ENCODE assay signal across 9 cellular contexts in the genomic region with DNA sequence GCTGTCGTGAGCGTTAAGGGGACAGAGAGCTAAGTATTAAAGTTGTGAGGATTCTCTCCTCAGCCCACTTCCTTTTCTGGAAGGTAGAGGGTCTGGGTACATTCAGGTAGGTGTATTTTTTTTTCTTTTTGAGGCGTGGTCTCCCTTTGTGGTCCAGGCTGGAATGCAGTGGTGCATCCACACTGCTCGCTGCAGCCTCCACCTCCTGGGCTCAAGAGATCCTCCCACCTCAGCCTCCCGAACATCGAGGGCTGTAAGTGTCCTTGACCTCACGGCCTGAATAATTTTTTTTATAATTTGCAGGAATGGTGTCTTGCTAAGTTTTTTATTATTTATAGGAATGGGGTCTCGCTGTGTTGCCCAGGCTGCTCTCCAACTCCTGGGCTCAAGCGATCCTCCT. TPM values are rescaled to one million over a fixed set of nuclear protein-coding genes. Genes with fewer than 3 reads are reported as not detected.
DNase-seq lines count a peak whose midpoint lies in the region; ATAC-seq, FAIRE-seq and TF ChIP-seq lines count a peak whose summit lies in the region.
"Had no signal": no experiment of that assay in that cellular context is flagged by ENCODE, and none has a peak within 500 bp of the region (broad histone marks: within the 10 kb centered on the region; RNA-seq: fewer than 3 reads in every experiment).

No MANE protein-coding gene starts in this region.

- H3K4me3 Mint-ChIP-seq in activated CD4-positive, alpha-beta T cell treated with anti-CD3 and anti-CD28 coated beads, Interleukin-2, amount 10 ng/mL, durations not matched to agents 7 days and 5 days, result peak overlapping the region; percentile 78
- H3K4me3 Mint-ChIP-seq in activated T-helper 2 cell treated with anti-CD3 and anti-CD28 coated beads, Interferon-gamma antibody, Interleukin-2, Interleukin-4, amounts not matched to agents 10 μg/mL and 5 μg/mL and 100 μg/mL, durations not matched to agents 14 hours and 24 hours and 36 hours (ENCODE audit: low read depth), result peak overlapping the region; percentile 91

- no peaks in the 10 kb centered on the region for H3K9me1 ChIP-seq in keratinocyte (ENCODE audit: control insufficient read depth, extremely low read depth, insufficient read depth, low read length)

- WGBS in testis, 2 donors, result 52 to 58% methylated on average over 9 of the region's 9 CpGs

- dilution Hi-C loops in keratinocyte (cut with MboI; ENCODE audit: extremely low pct_ligation_motif_present, low sequenced_read_pairs), result no loop called here

- H3K27me3 Mint-ChIP-seq in activated CD4-positive, alpha-beta T cell treated with anti-CD3 and anti-CD28 coated beads, Interleukin-2, amount 10 ng/mL, durations not matched to agents 7 days and 5 days, result no peaks in the 10 kb centered on the region
- H3K27me3 Mint-ChIP-seq in activated T-helper 2 cell treated with anti-CD3 and anti-CD28 coated beads, Interferon-gamma antibody, Interleukin-2, Interleukin-4, amounts not matched to agents 10 μg/mL and 5 μg/mL and 100 μg/mL, durations not matched to agents 14 hours and 24 hours and 36 hours (ENCODE audit: low read depth), result no peaks in the 10 kb centered on the region

- no peak for TF ChIP-seq POLR2A in testis (IDR thresholded peaks at IDR 0.05)

- H3K4me1 ChIP-seq in keratinocyte (ENCODE audit: control insufficient read depth, extremely low read depth, insufficient read depth, low read length), result peaks cover 8% of the 10 kb centered on the region
- H3K4me1 ChIP-seq in testis, result peaks cover 3% of the 10 kb centered on the region

- H3K4me3 ChIP-seq in keratinocyte (ENCODE audit: control insufficient read depth in 2 of 3, extremely low read depth in 1 of 3, insufficient read depth in 2 of 3, low read depth in 1 of 3, low read length in 3 of 3) (peak overlapping the region; percentile 82 to 96 (median 94)), testis (peak overlapping the region; percentile 65 to 81)

- H3K79me2 ChIP-seq in keratinocyte (ENCODE audit: control insufficient read depth, insufficient read depth, low read length), result peaks cover 29% of the 10 kb centered on the region

- H3K4me2 ChIP-seq in keratinocyte (ENCODE audit: control insufficient read depth, extremely low read depth, insufficient read depth, low read depth, low read length), result peak overlapping the region; percentile 93

- H3K27ac ChIP-seq in keratinocyte (ENCODE audit: control insufficient read depth, insufficient read depth, low read length) (no peak overlapping the region), testis (no peak overlapping the region)

- no peaks in the 10 kb centered on the region for H3K27me3 ChIP-seq in keratinocyte (ENCODE audit: control insufficient read depth, extremely low read depth, insufficient read depth, low read length)
- no peaks in the 10 kb centered on the region for H3K27me3 ChIP-seq in testis

- H3K9me3 Mint-ChIP-seq in activated CD4-positive, alpha-beta T cell treated with anti-CD3 and anti-CD28 coated beads, Interleukin-2, amount 10 ng/mL, durations not matched to agents 7 days and 5 days, result no peaks in the 10 kb centered on the region
- no peaks in the 10 kb centered on the region for H3K9me3 Mint-ChIP-seq in activated T-helper 2 cell treated with anti-CD3 and anti-CD28 coated beads, Interferon-gamma antibody, Interleukin-2, Interleukin-4, amounts not matched to agents 10 μg/mL and 5 μg/mL and 100 μg/mL, durations not matched to agents 14 hours and 24 hours and 36 hours

- H3K9me3 ChIP-seq in keratinocyte (ENCODE audit: control insufficient read depth, low read depth, low read length), result no peaks in the 10 kb centered on the region
- H3K9me3 ChIP-seq in testis, result no peaks in the 10 kb centered on the region

- CTCF ChIA-PET in activated CD4-positive, alpha-beta T cell treated with anti-CD3 and anti-CD28 coated beads, Interleukin-2, amount 10 ng/mL, durations not matched to agents 7 days and 5 days (lab: Charles Lee), result interaction anchor here (0.6 to 0.9 kb wide), 3 partner anchors 10 to 157 kb away, joined by 3 to 5 read pairs (median 3); no protein-coding TSS in a partner anchor

- H3K36me3 ChIP-seq in keratinocyte (ENCODE audit: control insufficient read depth in 2 of 2, extremely low read depth in 1 of 2, insufficient read depth in 2 of 2, low read length in 2 of 2) (peaks cover 17 to 29% of the 10 kb centered on the region in 2 experiments), testis (ENCODE audit: low read depth, missing control alignments) (no peaks in the 10 kb centered on the region)

- no peaks in the 10 kb centered on the region for H4K20me1 ChIP-seq in keratinocyte (ENCODE audit: control insufficient read depth, extremely low read depth, insufficient read depth, low read length)

- peaks cover 29% of the 10 kb centered on the region for H3K36me3 Mint-ChIP-seq in activated CD4-positive, alpha-beta T cell treated with anti-CD3 and anti-CD28 coated beads, Interleukin-2, amount 10 ng/mL, durations not matched to agents 7 days and 5 days (ENCODE audit: low read depth)
- peaks cover 41% of the 10 kb centered on the region for H3K36me3 Mint-ChIP-seq in activated T-helper 2 cell treated with anti-CD3 and anti-CD28 coated beads, Interferon-gamma antibody, Interleukin-2, Interleukin-4, amounts not matched to agents 10 μg/mL and 5 μg/mL and 100 μg/mL, durations not matched to agents 14 hours and 24 hours and 36 hours (ENCODE audit: low read depth)

- no peak for FAIRE-seq in keratinocyte (lab: Jason Lieb, UNC)

- no peak overlapping the region for H2AFZ ChIP-seq in keratinocyte (ENCODE audit: control insufficient read depth, low read length)

- POLR2A ChIA-PET in activated CD4-positive, alpha-beta T cell treated with anti-CD3 and anti-CD28 coated beads, Interleukin-2, amount 10 ng/mL, durations not matched to agents 7 days and 5 days (lab: Charles Lee), result no interaction called here

- TF ChIP-seq CTCF in keratinocyte (optimal IDR thresholded peaks at IDR 0.05 in 1 of 3, IDR thresholded peaks at IDR 0.05 in 1 of 3, conservative IDR thresholded peaks at IDR 0.05 in 1 of 3; ENCODE audit: extremely low read depth in 1 of 3, insufficient read depth in 2 of 3, low read length in 3 of 3) (no peak), testis (IDR thresholded peaks at IDR 0.05) (no peak)

- peak overlapping the region; percentile 81 for H3K27ac Mint-ChIP-seq in activated CD4-positive, alpha-beta T cell treated with anti-CD3 and anti-CD28 coated beads, Interleukin-2, amount 10 ng/mL, durations not matched to agents 7 days and 5 days
- H3K27ac Mint-ChIP-seq in activated T-helper 2 cell treated with anti-CD3 and anti-CD28 coated beads, Interferon-gamma antibody, Interleukin-2, Interleukin-4, amounts not matched to agents 10 μg/mL and 5 μg/mL and 100 μg/mL, durations not matched to agents 14 hours and 24 hours and 36 hours, result peak overlapping the region; percentile 62

- H3K9ac ChIP-seq in keratinocyte (ENCODE audit: control insufficient read depth, extremely low read depth, insufficient read depth, low read length), result peak overlapping the region; percentile 87

- ATAC-seq in HG03139 (IDR thresholded peaks at IDR 0.05; ENCODE audit: unreplicated experiment), result no peak

- peaks cover 24% of the 10 kb centered on the region for H3K4me1 Mint-ChIP-seq in activated CD4-positive, alpha-beta T cell treated with anti-CD3 and anti-CD28 coated beads, Interleukin-2, amount 10 ng/mL, durations not matched to agents 7 days and 5 days
- peaks cover 14% of the 10 kb centered on the region for H3K4me1 Mint-ChIP-seq in activated T-helper 2 cell treated with anti-CD3 and anti-CD28 coated beads, Interferon-gamma antibody, Interleukin-2, Interleukin-4, amounts not matched to agents 10 μg/mL and 5 μg/mL and 100 μg/mL, durations not matched to agents 14 hours and 24 hours and 36 hours (ENCODE audit: low read depth)

- intact Hi-C loops in activated T-helper 2 cell treated with anti-CD3 and anti-CD28 coated beads, Interferon-gamma antibody, Interleukin-2, Interleukin-4, amounts not matched to agents 10 μg/mL and 5 μg/mL and 100 μg/mL, durations not matched to agents 14 hours and 24 hours and 36 hours (cut with micrococcal nuclease), result no loop called here
- intact Hi-C loops in testis (cut with DNase I; ENCODE audit: low total_unique reads), result no loop called here

- DNase-seq in activated CD4-positive, alpha-beta T cell treated with anti-CD3 and anti-CD28 coated beads, Interleukin-2, amount 10 ng/mL, durations not matched to agents 7 days and 5 days, result no peak
- no peak for DNase-seq in activated CD4-positive, alpha-beta T cell treated with anti-CD3 and anti-CD28 coated beads for 4 hours
- DNase-seq in activated T-helper 2 cell treated with anti-CD3 and anti-CD28 coated beads, Interferon-gamma antibody, Interleukin-2, Interleukin-4, amounts not matched to agents 10 μg/mL and 5 μg/mL and 100 μg/mL, durations not matched to agents 14 hours and 24 hours and 36 hours (ENCODE audit: low spot score), result no peak
- DNase-seq in keratinocyte (ENCODE audit: low read depth, low spot score) (no peak), testis (no peak), T1000 (lab: John Stamatoyannopoulos, UW) (no peak)
- no peak for DNase-seq in activated CD4-positive, alpha-beta T cell treated with anti-CD3 and anti-CD28 coated beads, Interleukin-2, amount 50 U/mL, for 4 hours
- DNase-seq: COR-L47 had no signal

RNA-seq across cellular contexts. Expression of a gene that starts 1.4 kb away (rescaled TPM):
- 10 to 100 TPM; 34.4 to 45.7 TPM for total RNA-seq in activated CD4-positive, alpha-beta T cell treated with anti-CD3 and anti-CD28 coated beads, Interleukin-2, amount 10 ng/mL, durations not matched to agents 7 days and 5 days
- total RNA-seq in activated T-helper 2 cell treated with anti-CD3 and anti-CD28 coated beads, Interferon-gamma antibody, Interleukin-2, Interleukin-4, amounts not matched to agents 10 μg/mL and 5 μg/mL and 100 μg/mL, durations not matched to agents 14 hours and 24 hours and 36 hours, result 71.2 and 79.2 TPM in 2 replicates
- polyA plus RNA-seq in keratinocyte (25.8 to 27.1 TPM (median 26.3 TPM) in 3 replicates), testis (ENCODE audit: insufficient read depth, low read depth, low replicate concordance) (16.9 TPM)
- polyA plus RNA-seq in keratinocyte (2011; ENCODE audit: low read depth), result 8.4 TPM
- 10.4 and 22.4 TPM in 2 replicates for polyA plus RNA-seq in keratinocyte (2011; cell fraction: cytosol; rRNA removed)
- polyA plus RNA-seq in keratinocyte (2011; cell fraction: nucleus; rRNA removed), result 50.5 and 61.5 TPM in 2 replicates
- polyA plus RNA-seq in keratinocyte (2012; ENCODE audit: low replicate concordance), result 16.2 and 30.7 TPM in 2 replicates
- 17.2 to 33.2 TPM (median 20.8 TPM) in 3 replicates for polyA minus RNA-seq in keratinocyte
- 26.3 TPM for polyA minus RNA-seq in keratinocyte (2011; cell fraction: cytosol; rRNA and poly(A)+ RNA removed)
- 19.0 and 21.3 TPM in 2 replicates for polyA minus RNA-seq in keratinocyte (2011; cell fraction: nucleus; rRNA and poly(A)+ RNA removed)
- 10 to 100 TPM; 25.2 to 26.0 TPM for total RNA-seq in testis

RNA-seq across cellular contexts. Expression of a gene that starts 19.2 kb away (rescaled TPM):
- total RNA-seq in activated CD4-positive, alpha-beta T cell treated with anti-CD3 and anti-CD28 coated beads, Interleukin-2, amount 10 ng/mL, durations not matched to agents 7 days and 5 days, result 10 to 100 TPM; 53.9 to 57.0 TPM
- 57.7 and 58.0 TPM in 2 replicates for total RNA-seq in activated T-helper 2 cell treated with anti-CD3 and anti-CD28 coated beads, Interferon-gamma antibody, Interleukin-2, Interleukin-4, amounts not matched to agents 10 μg/mL and 5 μg/mL and 100 μg/mL, durations not matched to agents 14 hours and 24 hours and 36 hours
- polyA plus RNA-seq in keratinocyte (2.3 to 4.8 TPM (median 4.1 TPM) in 3 replicates), testis (ENCODE audit: insufficient read depth, low read depth, low replicate concordance) (44.2 TPM)
- polyA plus RNA-seq in keratinocyte (2011; ENCODE audit: low read depth), result 15.3 TPM
- polyA plus RNA-seq in keratinocyte (2011; cell fraction: cytosol; rRNA removed), result 4.7 and 4.9 TPM in 2 replicates
- 35.0 and 40.1 TPM in 2 replicates for polyA plus RNA-seq in keratinocyte (2011; cell fraction: nucleus; rRNA removed)
- 13.8 and 17.1 TPM in 2 replicates for polyA plus RNA-seq in keratinocyte (2012; ENCODE audit: low replicate concordance)
- polyA minus RNA-seq in keratinocyte, result 8.5 to 24.6 TPM (median 16.6 TPM) in 3 replicates
- polyA minus RNA-seq in keratinocyte (2011; cell fraction: cytosol; rRNA and poly(A)+ RNA removed), result 7.5 TPM
- polyA minus RNA-seq in keratinocyte (2011; cell fraction: nucleus; rRNA and poly(A)+ RNA removed), result 21.0 and 36.5 TPM in 2 replicates
- 10 to 100 TPM; 69.4 to 83.0 TPM for total RNA-seq in testis

RNA-seq across cellular contexts. Expression of a gene that starts 36.1 kb away (rescaled TPM):
- 10 to 100 TPM; 28.1 to 36.1 TPM for total RNA-seq in activated CD4-positive, alpha-beta T cell treated with anti-CD3 and anti-CD28 coated beads, Interleukin-2, amount 10 ng/mL, durations not matched to agents 7 days and 5 days
- total RNA-seq in activated T-helper 2 cell treated with anti-CD3 and anti-CD28 coated beads, Interferon-gamma antibody, Interleukin-2, Interleukin-4, amounts not matched to agents 10 μg/mL and 5 μg/mL and 100 μg/mL, durations not matched to agents 14 hours and 24 hours and 36 hours, result 28.0 and 30.2 TPM in 2 replicates
- polyA plus RNA-seq in keratinocyte (2.3 to 4.8 TPM (median 4.3 TPM) in 3 replicates), testis (ENCODE audit: insufficient read depth, low read depth, low replicate concordance) (29.2 TPM)
- 6.5 TPM for polyA plus RNA-seq in keratinocyte (2011; ENCODE audit: low read depth)
- polyA plus RNA-seq in keratinocyte (2011; cell fraction: cytosol; rRNA removed), result 2.1 and 3.5 TPM in 2 replicates
- polyA plus RNA-seq in keratinocyte (2011; cell fraction: nucleus; rRNA removed), result 21.9 and 29.8 TPM in 2 replicates
- polyA plus RNA-seq in keratinocyte (2012; ENCODE audit: low replicate concordance), result 7.5 and 24.2 TPM in 2 replicates
- 5.2 to 6.6 TPM (median 5.8 TPM) in 3 replicates for polyA minus RNA-seq in keratinocyte
- 9.6 TPM for polyA minus RNA-seq in keratinocyte (2011; cell fraction: cytosol; rRNA and poly(A)+ RNA removed)
- 13.2 and 15.6 TPM in 2 replicates for polyA minus RNA-seq in keratinocyte (2011; cell fraction: nucleus; rRNA and poly(A)+ RNA removed)
- total RNA-seq in testis, result 10 to 100 TPM; 49.9 to 53.5 TPM
